2 cellular contexts compared by ENCODE assay signal in genomic region chr3:107208796-107209195, GRCh38.
TF ChIP-seq lines count a peak whose summit lies in the region.

No MANE protein-coding gene starts in this region.

TF ChIP-seq in SK-N-SH treated with all-trans-retinoic acid at 6 μM for 48 hours, 23 proteins besides CTCF, POLR2A, EP300 and RAD21 (continued from another document):
- TF ChIP-seq TSHZ2 (CRISPR knock-in tag; IDR thresholded peaks at IDR 0.05) (no peak), ZC3H10 (CRISPR knock-in tag; IDR thresholded peaks at IDR 0.05) (no peak), ZNF8 (CRISPR knock-in tag; IDR thresholded peaks at IDR 0.05) (no peak), ESRRG (CRISPR knock-in tag; IDR thresholded peaks at IDR 0.05) (no peak), ZNF565 (CRISPR knock-in tag; conservative IDR thresholded peaks at IDR 0.05; ENCODE audit: low read depth) (no peak), ARNTL (CRISPR knock-in tag; IDR thresholded peaks at IDR 0.05; ENCODE audit: borderline replicate concordance, low read depth) (no peak), RARB (CRISPR knock-in tag; IDR thresholded peaks at IDR 0.05) (no peak), BACH2 (CRISPR knock-in tag; IDR thresholded peaks at IDR 0.05; ENCODE audit: borderline replicate concordance) (no peak), PATZ1 (CRISPR knock-in tag; IDR thresholded peaks at IDR 0.05; ENCODE audit: borderline replicate concordance) (no peak)

TF ChIP-seq in HepG2, 621 proteins besides CTCF, POLR2A, EP300 and RAD21 (continued from another document):
- TF ChIP-seq ZBTB44 (CRISPR knock-in tag; IDR thresholded peaks at IDR 0.05) (no peak), HOXA9 (CRISPR knock-in tag; IDR thresholded peaks at IDR 0.05; ENCODE audit: borderline replicate concordance) (no peak), ZNF124 (CRISPR knock-in tag; IDR thresholded peaks at IDR 0.05) (no peak), ZNF256 (CRISPR knock-in tag; conservative IDR thresholded peaks at IDR 0.05) (no peak), ZNF549 (CRISPR knock-in tag; IDR thresholded peaks at IDR 0.05) (no peak), ZNF839 (CRISPR knock-in tag; IDR thresholded peaks at IDR 0.05; ENCODE audit: borderline replicate concordance) (no peak), CAMTA2 (CRISPR knock-in tag; IDR thresholded peaks at IDR 0.05; ENCODE audit: borderline replicate concordance) (no peak)
- TF ChIP-seq, protein P1, sequence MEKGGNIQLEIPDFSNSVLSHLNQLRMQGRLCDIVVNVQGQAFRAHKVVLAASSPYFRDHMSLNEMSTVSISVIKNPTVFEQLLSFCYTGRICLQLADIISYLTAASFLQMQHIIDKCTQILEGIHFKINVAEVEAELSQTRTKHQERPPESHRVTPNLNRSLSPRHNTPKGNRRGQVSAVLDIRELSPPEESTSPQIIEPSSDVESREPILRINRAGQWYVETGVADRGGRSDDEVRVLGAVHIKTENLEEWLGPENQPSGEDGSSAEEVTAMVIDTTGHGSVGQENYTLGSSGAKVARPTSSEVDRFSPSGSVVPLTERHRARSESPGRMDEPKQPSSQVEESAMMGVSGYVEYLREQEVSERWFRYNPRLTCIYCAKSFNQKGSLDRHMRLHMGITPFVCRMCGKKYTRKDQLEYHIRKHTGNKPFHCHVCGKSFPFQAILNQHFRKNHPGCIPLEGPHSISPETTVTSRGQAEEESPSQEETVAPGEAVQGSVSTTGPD (CRISPR knock-in tag; IDR thresholded peaks at IDR 0.05): no peak
- TF ChIP-seq, protein P2, sequence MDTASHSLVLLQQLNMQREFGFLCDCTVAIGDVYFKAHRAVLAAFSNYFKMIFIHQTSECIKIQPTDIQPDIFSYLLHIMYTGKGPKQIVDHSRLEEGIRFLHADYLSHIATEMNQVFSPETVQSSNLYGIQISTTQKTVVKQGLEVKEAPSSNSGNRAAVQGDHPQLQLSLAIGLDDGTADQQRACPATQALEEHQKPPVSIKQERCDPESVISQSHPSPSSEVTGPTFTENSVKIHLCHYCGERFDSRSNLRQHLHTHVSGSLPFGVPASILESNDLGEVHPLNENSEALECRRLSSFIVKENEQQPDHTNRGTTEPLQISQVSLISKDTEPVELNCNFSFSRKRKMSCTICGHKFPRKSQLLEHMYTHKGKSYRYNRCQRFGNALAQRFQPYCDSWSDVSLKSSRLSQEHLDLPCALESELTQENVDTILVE (CRISPR knock-in tag; IDR thresholded peaks at IDR 0.05): no peak
TF ChIP-seq in HepG2: peak in this region for 0.
